Comparison of ENCODE assay signal across 8 cellular contexts in genomic region chr12:122526683-122527477, GRCh38. TPM values are rescaled to one million over a fixed set of nuclear protein-coding genes. Genes with fewer than 3 reads are reported as not detected.
A peak's percentile ranks its signal among the peaks of the same experiment; 100 is the strongest.
DNase-seq lines count a peak whose midpoint lies in the region; ATAC-seq and TF ChIP-seq lines count a peak whose summit lies in the region.

Gene KNTC1 (plus strand): TSS chr12:122527249. CDS start chr12:122530064, 2,815 bp downstream.
A gene with protein sequence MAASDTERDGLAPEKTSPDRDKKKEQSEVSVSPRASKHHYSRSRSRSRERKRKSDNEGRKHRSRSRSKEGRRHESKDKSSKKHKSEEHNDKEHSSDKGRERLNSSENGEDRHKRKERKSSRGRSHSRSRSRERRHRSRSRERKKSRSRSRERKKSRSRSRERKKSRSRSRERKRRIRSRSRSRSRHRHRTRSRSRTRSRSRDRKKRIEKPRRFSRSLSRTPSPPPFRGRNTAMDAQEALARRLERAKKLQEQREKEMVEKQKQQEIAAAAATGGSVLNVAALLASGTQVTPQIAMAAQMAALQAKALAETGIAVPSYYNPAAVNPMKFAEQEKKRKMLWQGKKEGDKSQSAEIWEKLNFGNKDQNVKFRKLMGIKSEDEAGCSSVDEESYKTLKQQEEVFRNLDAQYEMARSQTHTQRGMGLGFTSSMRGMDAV (minus strand): TSS chr12:122526936. CDS start chr12:122526853, 83 bp downstream.

- H3K27me3 ChIP-seq in mucosa of stomach (ENCODE audit: control insufficient read depth, insufficient read depth, low read length), result no peaks in the 10 kb centered on the region

- H3K36me3 Mint-ChIP-seq in activated T-cell treated with anti-CD3 and anti-CD28 coated beads, Interleukin-2, amount 50 U/mL, for 24 hours (ENCODE audit: low read depth), result peaks cover 45% of the 10 kb centered on the region

- no peaks in the 10 kb centered on the region for H3K27me3 Mint-ChIP-seq in activated T-cell treated with anti-CD3 and anti-CD28 coated beads, Interleukin-2, amount 50 U/mL, for 24 hours

- no peak within 1 kb of the TSS for H3K27ac Mint-ChIP-seq in activated T-cell treated with anti-CD3 and anti-CD28 coated beads, Interleukin-2, amount 50 U/mL, for 24 hours

- peak; percentile 86 for ATAC-seq in GM21723 (IDR thresholded peaks at IDR 0.05; ENCODE audit: unreplicated experiment)
- peak; percentile 99 for ATAC-seq in esophagus mucosa

- no peak within 1 kb of the TSS for H3K4me3 Mint-ChIP-seq in activated T-cell treated with anti-CD3 and anti-CD28 coated beads, Interleukin-2, amount 50 U/mL, for 24 hours

- no peaks in the 10 kb centered on the region for H3K36me3 ChIP-seq in mucosa of stomach (ENCODE audit: control insufficient read depth, insufficient read depth, low read length)

- peak within 1 kb of the TSS; percentile 88 for H3K4me3 ChIP-seq in mucosa of stomach (ENCODE audit: low read length)

- H3K4me1 Mint-ChIP-seq in activated T-cell treated with anti-CD3 and anti-CD28 coated beads, Interleukin-2, amount 50 U/mL, for 24 hours (ENCODE audit: low read depth), result peaks cover 36% of the 10 kb centered on the region

- H3K4me1 ChIP-seq in mucosa of stomach (ENCODE audit: control insufficient read depth, insufficient read depth, low read length), result peaks cover 22% of the 10 kb centered on the region

- H3K9me3 Mint-ChIP-seq in activated T-cell treated with anti-CD3 and anti-CD28 coated beads, Interleukin-2, amount 50 U/mL, for 24 hours, result no peaks in the 10 kb centered on the region

- H3K9me3 ChIP-seq in mucosa of stomach (ENCODE audit: control insufficient read depth, low read length), result no peaks in the 10 kb centered on the region

- DNase-seq in DMS53 treated with DMSO at 0.1 percent for 48 hours (lab: John Stamatoyannopoulos, UW; ENCODE audit: unreplicated experiment), result peak; percentile 99
- DNase-seq in KG1 (lab: John Stamatoyannopoulos, UW), result peak; percentile 100
- DNase-seq in activated T-cell treated with anti-CD3 and anti-CD28 coated beads, Interleukin-2, amount 50 U/mL, for 24 hours, result peak; percentile 94
- peak; percentile 92 to 96 for DNase-seq in stimulated activated CD8-positive, alpha-beta memory T cell treated with anti-CD3 and anti-CD28 coated beads, Interleukin-7, amount 100 ng/mL, for 1 hour (ENCODE audit: low read depth in 2 of 2)

- H3K9ac ChIP-seq in mucosa of stomach (ENCODE audit: low read length), result peak within 1 kb of the TSS; percentile 96

TF ChIP-seq in PFSK-1, 5 proteins besides CTCF, POLR2A, EP300 and RAD21:
- TF ChIP-seq POLR2AphosphoS5 (IDR thresholded peaks at IDR 0.05; ENCODE audit: low read depth, low read length) (peak; percentile 99), TAF1 (IDR thresholded peaks at IDR 0.05; ENCODE audit: borderline replicate concordance, insufficient read depth, low read length) (peak; percentile 91), SIN3A (IDR thresholded peaks at IDR 0.05; ENCODE audit: borderline replicate concordance, insufficient read depth, low read length) (peak; percentile 95), FOXP2 (optimal IDR thresholded peaks at IDR 0.05; ENCODE audit: borderline replicate concordance, extremely low read depth, extremely low read length, insufficient read depth) (no peak)
- TF ChIP-seq, protein P1, sequence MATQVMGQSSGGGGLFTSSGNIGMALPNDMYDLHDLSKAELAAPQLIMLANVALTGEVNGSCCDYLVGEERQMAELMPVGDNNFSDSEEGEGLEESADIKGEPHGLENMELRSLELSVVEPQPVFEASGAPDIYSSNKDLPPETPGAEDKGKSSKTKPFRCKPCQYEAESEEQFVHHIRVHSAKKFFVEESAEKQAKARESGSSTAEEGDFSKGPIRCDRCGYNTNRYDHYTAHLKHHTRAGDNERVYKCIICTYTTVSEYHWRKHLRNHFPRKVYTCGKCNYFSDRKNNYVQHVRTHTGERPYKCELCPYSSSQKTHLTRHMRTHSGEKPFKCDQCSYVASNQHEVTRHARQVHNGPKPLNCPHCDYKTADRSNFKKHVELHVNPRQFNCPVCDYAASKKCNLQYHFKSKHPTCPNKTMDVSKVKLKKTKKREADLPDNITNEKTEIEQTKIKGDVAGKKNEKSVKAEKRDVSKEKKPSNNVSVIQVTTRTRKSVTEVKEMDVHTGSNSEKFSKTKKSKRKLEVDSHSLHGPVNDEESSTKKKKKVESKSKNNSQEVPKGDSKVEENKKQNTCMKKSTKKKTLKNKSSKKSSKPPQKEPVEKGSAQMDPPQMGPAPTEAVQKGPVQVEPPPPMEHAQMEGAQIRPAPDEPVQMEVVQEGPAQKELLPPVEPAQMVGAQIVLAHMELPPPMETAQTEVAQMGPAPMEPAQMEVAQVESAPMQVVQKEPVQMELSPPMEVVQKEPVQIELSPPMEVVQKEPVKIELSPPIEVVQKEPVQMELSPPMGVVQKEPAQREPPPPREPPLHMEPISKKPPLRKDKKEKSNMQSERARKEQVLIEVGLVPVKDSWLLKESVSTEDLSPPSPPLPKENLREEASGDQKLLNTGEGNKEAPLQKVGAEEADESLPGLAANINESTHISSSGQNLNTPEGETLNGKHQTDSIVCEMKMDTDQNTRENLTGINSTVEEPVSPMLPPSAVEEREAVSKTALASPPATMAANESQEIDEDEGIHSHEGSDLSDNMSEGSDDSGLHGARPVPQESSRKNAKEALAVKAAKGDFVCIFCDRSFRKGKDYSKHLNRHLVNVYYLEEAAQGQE (IDR thresholded peaks at IDR 0.05; ENCODE audit: insufficient read depth in 1 of 2, low read depth in 2 of 2, low read length in 2 of 2), result peak in 1 of 2 experiments; percentile 66; a peak in 1 of 4 replicates

RNA-seq across cellular contexts. Expression of gene KNTC1, which starts in this region (rescaled TPM):
- polyA plus RNA-seq in PFSK-1 (2012; ENCODE audit: insufficient read length, low read depth), result 7.2 TPM
- 15.4 TPM for total RNA-seq in esophagus mucosa

RNA-seq across cellular contexts. Expression of the second gene that starts in this region (rescaled TPM):
- polyA plus RNA-seq in PFSK-1 (2012; ENCODE audit: insufficient read length, low read depth), result 55.6 TPM
- 31.7 TPM for total RNA-seq in esophagus mucosa

Comparison
In these comparisons a context has a peak if more than half of its experiments do, and no peak if none do; other contexts are left out.
1. Peak in every context shown above with its lines: DNase-seq, ATAC-seq and H3K4me3 ChIP-seq.